ENCODE assay signal across 8 cellular contexts in genomic region chr19:35828694-35829301, GRCh38. TPM values are rescaled to one million over a fixed set of nuclear protein-coding genes. Genes with fewer than 3 reads are reported as not detected.
DNase-seq lines count a peak whose midpoint lies in the region; ATAC-seq and TF ChIP-seq lines count a peak whose summit lies in the region.

No MANE protein-coding gene starts in this region.

- no peak overlapping the region for H2BK12ac ChIP-seq in neuronal stem cell (ENCODE audit: low read length)

- H3K27ac ChIP-seq in A673 (ENCODE audit: low read depth, low read length, poor library complexity, severe bottlenecking) (no peak overlapping the region), neuronal stem cell (replicated peaks; ENCODE audit: low read length) (no peak overlapping the region)

- no peak overlapping the region for H3K18ac ChIP-seq in neuronal stem cell (ENCODE audit: low read length)

- H3K23ac ChIP-seq in neuronal stem cell (ENCODE audit: low read depth, low read length, poor library complexity) = no peak overlapping the region

- H4K91ac ChIP-seq in neuronal stem cell (ENCODE audit: low read depth, low read length, poor library complexity) = no peak overlapping the region

- H3K4me1 ChIP-seq in A673 (ENCODE audit: insufficient read depth, low read length, poor library complexity, severe bottlenecking) (no peaks in the 10 kb centered on the region), neuronal stem cell (ENCODE audit: control insufficient read depth in 2 of 2, insufficient read depth in 1 of 2, low read depth in 1 of 2, low read length in 2 of 2) (no peaks in the 10 kb centered on the region)

- ATAC-seq in GM21717 (IDR thresholded peaks at IDR 0.05; ENCODE audit: unreplicated experiment) (no peak), HG02798 (IDR thresholded peaks at IDR 0.05; ENCODE audit: poor library complexity, unreplicated experiment) (no peak), GM21576 (IDR thresholded peaks at IDR 0.05; ENCODE audit: unreplicated experiment) (no peak)

- no CpG with 5 or more reads among the region's 12 CpGs for WGBS in neuronal stem cell (ENCODE audit: extremely low coverage in 2 of 2, insufficient read length in 2 of 2, insufficient replicate concordance in 1 of 2), 2 donors

- H2BK15ac ChIP-seq in neuronal stem cell (ENCODE audit: low read length) = no peak overlapping the region

- no peak for TF ChIP-seq CTCF in A673 (conservative IDR thresholded peaks at IDR 0.05; ENCODE audit: low read depth, low read length)
- TF ChIP-seq CTCF in fibroblast of mammary gland (conservative IDR thresholded peaks at IDR 0.05; ENCODE audit: control insufficient read depth, insufficient read depth, low read depth, low read length) = no peak

- H3K36me3 ChIP-seq in A673 (ENCODE audit: insufficient read depth, low read length, poor library complexity, severe bottlenecking) (no peaks in the 10 kb centered on the region), neuronal stem cell (replicated peaks in 1 of 2; ENCODE audit: control insufficient read depth in 2 of 2, insufficient read depth in 2 of 2, low read length in 2 of 2) (no peaks in the 10 kb centered on the region)

- H2BK5ac ChIP-seq in neuronal stem cell (ENCODE audit: low read length) = no peak overlapping the region

- H2AK5ac ChIP-seq in neuronal stem cell (ENCODE audit: low read depth, low read length) = no peak overlapping the region

- CTCF ChIA-PET in A673 (lab: Charles Lee) = interaction anchor here (1.0 kb wide), 1 partner anchor 9 kb away, joined by 6 read pairs; no protein-coding TSS in a partner anchor

- POLR2A ChIA-PET in A673 (lab: Charles Lee; ENCODE audit: low non-redundant PET) = no interaction called here

- no peak overlapping the region for H2AFZ ChIP-seq in neuronal stem cell (ENCODE audit: low read length)

- H3K4me2 ChIP-seq in neuronal stem cell (ENCODE audit: insufficient read depth, low read length, poor library complexity, severe bottlenecking) = no peak overlapping the region

- H3K4ac ChIP-seq in neuronal stem cell (ENCODE audit: low read length) = no peak overlapping the region

- H3K9me3 ChIP-seq in A673 (ENCODE audit: low read depth, low read length, poor library complexity, severe bottlenecking) (no peaks in the 10 kb centered on the region), neuronal stem cell (replicated peaks in 1 of 2; ENCODE audit: control insufficient read depth in 2 of 2, insufficient read depth in 1 of 2, low read depth in 1 of 2, low read length in 2 of 2) (no peaks in the 10 kb centered on the region)

- H3K14ac ChIP-seq in neuronal stem cell (ENCODE audit: low read length) = no peak overlapping the region

- no TSS peak for BruUV-seq in A673 (replicated peaks; lab: Mats Ljungman, UMichigan)

- no peak overlapping the region for H3K9ac ChIP-seq in neuronal stem cell (ENCODE audit: low read depth, low read length, poor library complexity)

- intact Hi-C loops in A673 (cut with micrococcal nuclease; ENCODE audit: unreplicated experiment) = no loop called here

- DNase-seq in A673 (ENCODE audit: low spot score) (peak; percentile 75), fibroblast of mammary gland (ENCODE audit: low read depth) (peak; percentile 63), neuronal stem cell (ENCODE audit: low spot score) (peak; percentile 86)
- DNase-seq in Jurkat, Clone E6-1 (ENCODE audit: low read depth, low spot score) = peak; percentile 51
- peak; percentile 74 for DNase-seq in activated CD8-positive, alpha-beta memory T cell treated with anti-CD3 and anti-CD28 coated beads for 24 hours

- no peak overlapping the region for H2BK120ac ChIP-seq in neuronal stem cell (ENCODE audit: low read depth, low read length)

- H3K27me3 ChIP-seq in A673 (replicated peaks; ENCODE audit: insufficient read depth, low read depth, low read length, poor library complexity) (peaks cover 44% of the 10 kb centered on the region), neuronal stem cell (ENCODE audit: control insufficient read depth in 3 of 3, insufficient read depth in 3 of 3, low read depth in 1 of 3, low read length in 3 of 3) (peaks cover 0 to 15% (median 2%) of the 10 kb centered on the region in 3 experiments)

- H3K79me1 ChIP-seq in neuronal stem cell (ENCODE audit: low read depth, low read length) = no peaks in the 10 kb centered on the region

- no peak overlapping the region for H4K8ac ChIP-seq in neuronal stem cell (ENCODE audit: low read depth, low read length)

- H3K4me3 ChIP-seq in A673 (ENCODE audit: low read depth, low read length, poor library complexity, severe bottlenecking) (no peak overlapping the region), fibroblast of mammary gland (ENCODE audit: control insufficient read depth, low read depth, low read length) (no peak overlapping the region), neuronal stem cell (ENCODE audit: low read length in 2 of 2) (no peak overlapping the region)
- H3K4me3 ChIP-seq in Jurkat, Clone E6-1 (ENCODE audit: low read length) = no peak overlapping the region

RNA-seq across cellular contexts. Expression of gene PRODH2, which starts 16.2 kb away (rescaled TPM):
- not detected in 2 replicates for total RNA-seq in A673 (2021)
- not detected for polyA plus RNA-seq in Jurkat, Clone E6-1 (2012; ENCODE audit: insufficient read depth, insufficient read length)
- not detected for polyA plus RNA-seq in neuronal stem cell (2013, experiment 1 of 2)
- not detected for polyA plus RNA-seq in neuronal stem cell (2013, experiment 2 of 2)

RNA-seq across cellular contexts. Expression of gene NPHS1, which starts 23.5 kb away (rescaled TPM):
- total RNA-seq in A673 (2021) = not detected in 2 replicates
- 0.23 TPM for polyA plus RNA-seq in Jurkat, Clone E6-1 (2012; ENCODE audit: insufficient read depth, insufficient read length)
- polyA plus RNA-seq in neuronal stem cell (2013, experiment 1 of 2) = 0.74 TPM
- 0.58 TPM for polyA plus RNA-seq in neuronal stem cell (2013, experiment 2 of 2)

RNA-seq across cellular contexts. Expression of gene KIRREL2, which starts 27.9 kb away (rescaled TPM):
- total RNA-seq in A673 (2021) = 0.15 and 0.17 TPM in 2 replicates
- polyA plus RNA-seq in Jurkat, Clone E6-1 (2012; ENCODE audit: insufficient read depth, insufficient read length) = 16.3 TPM
- polyA plus RNA-seq in neuronal stem cell (2013, experiment 1 of 2) = 7.2 TPM
- 7.3 TPM for polyA plus RNA-seq in neuronal stem cell (2013, experiment 2 of 2)

RNA-seq across cellular contexts. Expression of gene APLP1, which starts 39.6 kb away (rescaled TPM):
- 13.9 and 14.9 TPM in 2 replicates for total RNA-seq in A673 (2021)
- polyA plus RNA-seq in Jurkat, Clone E6-1 (2012; ENCODE audit: insufficient read depth, insufficient read length) = 23.6 TPM
- polyA plus RNA-seq in neuronal stem cell (2013, experiment 1 of 2) = 299 TPM
- 297 TPM for polyA plus RNA-seq in neuronal stem cell (2013, experiment 2 of 2)

RNA-seq across cellular contexts. Expression of gene ARHGAP33, which starts 53.4 kb away (rescaled TPM):
- 39.6 and 49.6 TPM in 2 replicates for total RNA-seq in A673 (2021)
- 37.7 TPM for polyA plus RNA-seq in Jurkat, Clone E6-1 (2012; ENCODE audit: insufficient read depth, insufficient read length)
- 36.2 TPM for polyA plus RNA-seq in neuronal stem cell (2013, experiment 1 of 2)
- 37.5 TPM for polyA plus RNA-seq in neuronal stem cell (2013, experiment 2 of 2)
